1 cellular context compared by ENCODE assay signal in the genomic region with DNA sequence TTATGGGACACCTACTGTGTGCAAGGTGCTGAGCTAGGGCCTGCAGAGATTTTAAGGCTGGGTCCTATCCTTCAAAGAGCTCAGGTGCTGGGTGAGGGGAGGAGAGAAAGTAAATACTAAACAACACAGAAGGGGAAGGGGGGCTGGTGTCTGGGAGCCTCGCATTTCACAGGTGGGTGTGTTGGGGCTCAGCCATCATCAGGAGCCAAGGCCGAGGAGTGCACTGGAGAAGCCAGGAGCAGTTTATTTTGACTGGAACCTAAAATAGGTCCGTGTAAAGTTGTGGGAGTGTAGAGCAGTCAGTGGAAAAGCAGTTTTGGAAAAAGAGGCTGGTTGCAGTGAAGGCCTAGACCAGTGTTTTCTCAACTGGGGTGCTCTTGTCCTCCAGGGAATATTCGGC.
TF ChIP-seq lines count a peak whose summit lies in the region.

No MANE protein-coding gene starts in this region.

TF ChIP-seq in HepG2, 621 proteins besides CTCF, POLR2A, EP300 and RAD21 (continued from another document):
- TF ChIP-seq ZNF362 (CRISPR knock-in tag; IDR thresholded peaks at IDR 0.05; ENCODE audit: borderline replicate concordance) (no peak), TBX3 (IDR thresholded peaks at IDR 0.05; ENCODE audit: borderline replicate concordance) (no peak), ZNF761 (CRISPR knock-in tag; conservative IDR thresholded peaks at IDR 0.05) (no peak), KLF11 (CRISPR knock-in tag; IDR thresholded peaks at IDR 0.05) (no peak), ZNF180 (CRISPR knock-in tag; IDR thresholded peaks at IDR 0.05; ENCODE audit: borderline replicate concordance, low read depth) (no peak), SSRP1 (CRISPR knock-in tag; IDR thresholded peaks at IDR 0.05) (no peak), HMGA1 (CRISPR knock-in tag; conservative IDR thresholded peaks at IDR 0.05) (no peak), TERF1 (CRISPR knock-in tag; IDR thresholded peaks at IDR 0.05) (no peak), RBM39 (IDR thresholded peaks at IDR 0.05; ENCODE audit: low read depth, low read length, poor library complexity, severe bottlenecking) (no peak), DDIT3 (CRISPR knock-in tag; IDR thresholded peaks at IDR 0.05) (no peak), FLYWCH1 (CRISPR knock-in tag; IDR thresholded peaks at IDR 0.05) (no peak), ETV6 (CRISPR knock-in tag; conservative IDR thresholded peaks at IDR 0.05) (no peak)
- TF ChIP-seq, protein P1, sequence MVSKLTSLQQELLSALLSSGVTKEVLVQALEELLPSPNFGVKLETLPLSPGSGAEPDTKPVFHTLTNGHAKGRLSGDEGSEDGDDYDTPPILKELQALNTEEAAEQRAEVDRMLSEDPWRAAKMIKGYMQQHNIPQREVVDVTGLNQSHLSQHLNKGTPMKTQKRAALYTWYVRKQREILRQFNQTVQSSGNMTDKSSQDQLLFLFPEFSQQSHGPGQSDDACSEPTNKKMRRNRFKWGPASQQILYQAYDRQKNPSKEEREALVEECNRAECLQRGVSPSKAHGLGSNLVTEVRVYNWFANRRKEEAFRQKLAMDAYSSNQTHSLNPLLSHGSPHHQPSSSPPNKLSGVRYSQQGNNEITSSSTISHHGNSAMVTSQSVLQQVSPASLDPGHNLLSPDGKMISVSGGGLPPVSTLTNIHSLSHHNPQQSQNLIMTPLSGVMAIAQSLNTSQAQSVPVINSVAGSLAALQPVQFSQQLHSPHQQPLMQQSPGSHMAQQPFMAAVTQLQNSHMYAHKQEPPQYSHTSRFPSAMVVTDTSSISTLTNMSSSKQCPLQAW (CRISPR knock-in tag; IDR thresholded peaks at IDR 0.05) = no peak
- TF ChIP-seq, protein P2, sequence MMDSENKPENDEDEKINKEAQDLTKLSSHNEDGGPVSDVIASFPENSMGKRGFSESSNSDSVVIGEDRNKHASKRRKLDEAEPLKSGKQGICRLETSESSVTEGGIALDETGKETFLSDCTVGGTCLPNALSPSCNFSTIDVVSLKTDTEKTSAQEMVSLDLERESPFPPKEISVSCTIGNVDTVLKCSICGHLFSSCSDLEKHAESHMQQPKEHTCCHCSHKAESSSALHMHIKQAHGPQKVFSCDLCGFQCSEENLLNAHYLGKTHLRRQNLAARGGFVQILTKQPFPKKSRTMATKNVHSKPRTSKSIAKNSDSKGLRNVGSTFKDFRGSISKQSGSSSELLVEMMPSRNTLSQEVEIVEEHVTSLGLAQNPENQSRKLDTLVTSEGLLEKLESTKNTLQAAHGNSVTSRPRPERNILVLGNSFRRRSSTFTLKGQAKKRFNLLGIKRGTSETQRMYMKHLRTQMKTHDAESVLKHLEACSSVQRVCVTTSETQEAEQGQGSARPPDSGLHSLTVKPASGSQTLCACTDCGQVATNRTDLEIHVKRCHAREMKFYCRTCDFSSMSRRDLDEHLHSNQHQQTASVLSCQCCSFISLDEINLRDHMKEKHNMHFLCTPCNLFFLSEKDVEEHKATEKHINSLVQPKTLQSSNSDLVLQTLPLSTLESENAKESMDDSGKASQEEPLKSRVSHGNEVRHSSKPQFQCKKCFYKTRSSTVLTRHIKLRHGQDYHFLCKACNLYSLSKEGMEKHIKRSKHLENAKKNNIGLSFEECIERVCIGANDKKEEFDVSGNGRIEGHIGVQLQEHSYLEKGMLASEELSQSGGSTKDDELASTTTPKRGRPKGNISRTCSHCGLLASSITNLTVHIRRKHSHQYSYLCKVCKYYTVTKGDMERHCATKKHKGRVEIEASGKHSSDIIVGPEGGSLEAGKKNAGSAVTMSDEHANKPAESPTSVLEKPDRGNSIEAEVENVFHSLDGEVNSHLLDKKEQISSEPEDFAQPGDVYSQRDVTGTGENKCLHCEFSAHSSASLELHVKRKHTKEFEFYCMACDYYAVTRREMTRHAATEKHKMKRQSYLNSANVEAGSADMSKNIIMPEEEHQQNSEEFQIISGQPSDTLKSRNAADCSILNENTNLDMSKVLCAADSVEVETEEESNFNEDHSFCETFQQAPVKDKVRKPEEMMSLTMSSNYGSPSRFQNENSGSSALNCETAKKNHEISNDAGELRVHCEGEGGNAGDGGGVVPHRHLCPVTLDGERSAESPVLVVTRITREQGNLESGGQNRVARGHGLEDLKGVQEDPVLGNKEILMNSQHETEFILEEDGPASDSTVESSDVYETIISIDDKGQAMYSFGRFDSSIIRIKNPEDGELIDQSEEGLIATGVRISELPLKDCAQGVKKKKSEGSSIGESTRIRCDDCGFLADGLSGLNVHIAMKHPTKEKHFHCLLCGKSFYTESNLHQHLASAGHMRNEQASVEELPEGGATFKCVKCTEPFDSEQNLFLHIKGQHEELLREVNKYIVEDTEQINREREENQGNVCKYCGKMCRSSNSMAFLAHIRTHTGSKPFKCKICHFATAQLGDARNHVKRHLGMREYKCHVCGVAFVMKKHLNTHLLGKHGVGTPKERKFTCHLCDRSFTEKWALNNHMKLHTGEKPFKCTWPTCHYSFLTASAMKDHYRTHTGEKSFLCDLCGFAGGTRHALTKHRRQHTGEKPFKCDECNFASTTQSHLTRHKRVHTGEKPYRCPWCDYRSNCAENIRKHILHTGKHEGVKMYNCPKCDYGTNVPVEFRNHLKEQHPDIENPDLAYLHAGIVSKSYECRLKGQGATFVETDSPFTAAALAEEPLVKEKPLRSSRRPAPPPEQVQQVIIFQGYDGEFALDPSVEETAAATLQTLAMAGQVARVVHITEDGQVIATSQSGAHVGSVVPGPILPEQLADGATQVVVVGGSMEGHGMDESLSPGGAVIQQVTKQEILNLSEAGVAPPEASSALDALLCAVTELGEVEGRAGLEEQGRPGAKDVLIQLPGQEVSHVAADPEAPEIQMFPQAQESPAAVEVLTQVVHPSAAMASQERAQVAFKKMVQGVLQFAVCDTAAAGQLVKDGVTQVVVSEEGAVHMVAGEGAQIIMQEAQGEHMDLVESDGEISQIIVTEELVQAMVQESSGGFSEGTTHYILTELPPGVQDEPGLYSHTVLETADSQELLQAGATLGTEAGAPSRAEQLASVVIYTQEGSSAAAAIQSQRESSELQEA (CRISPR knock-in tag; IDR thresholded peaks at IDR 0.05; ENCODE audit: not compliant biosample characterization) = no peak
- TF ChIP-seq, protein P3, sequence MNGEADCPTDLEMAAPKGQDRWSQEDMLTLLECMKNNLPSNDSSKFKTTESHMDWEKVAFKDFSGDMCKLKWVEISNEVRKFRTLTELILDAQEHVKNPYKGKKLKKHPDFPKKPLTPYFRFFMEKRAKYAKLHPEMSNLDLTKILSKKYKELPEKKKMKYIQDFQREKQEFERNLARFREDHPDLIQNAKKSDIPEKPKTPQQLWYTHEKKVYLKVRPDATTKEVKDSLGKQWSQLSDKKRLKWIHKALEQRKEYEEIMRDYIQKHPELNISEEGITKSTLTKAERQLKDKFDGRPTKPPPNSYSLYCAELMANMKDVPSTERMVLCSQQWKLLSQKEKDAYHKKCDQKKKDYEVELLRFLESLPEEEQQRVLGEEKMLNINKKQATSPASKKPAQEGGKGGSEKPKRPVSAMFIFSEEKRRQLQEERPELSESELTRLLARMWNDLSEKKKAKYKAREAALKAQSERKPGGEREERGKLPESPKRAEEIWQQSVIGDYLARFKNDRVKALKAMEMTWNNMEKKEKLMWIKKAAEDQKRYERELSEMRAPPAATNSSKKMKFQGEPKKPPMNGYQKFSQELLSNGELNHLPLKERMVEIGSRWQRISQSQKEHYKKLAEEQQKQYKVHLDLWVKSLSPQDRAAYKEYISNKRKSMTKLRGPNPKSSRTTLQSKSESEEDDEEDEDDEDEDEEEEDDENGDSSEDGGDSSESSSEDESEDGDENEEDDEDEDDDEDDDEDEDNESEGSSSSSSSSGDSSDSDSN (CRISPR knock-in tag; IDR thresholded peaks at IDR 0.05) = no peak
TF ChIP-seq in HepG2: peak in this region for 0.
